In the genomic region with DNA sequence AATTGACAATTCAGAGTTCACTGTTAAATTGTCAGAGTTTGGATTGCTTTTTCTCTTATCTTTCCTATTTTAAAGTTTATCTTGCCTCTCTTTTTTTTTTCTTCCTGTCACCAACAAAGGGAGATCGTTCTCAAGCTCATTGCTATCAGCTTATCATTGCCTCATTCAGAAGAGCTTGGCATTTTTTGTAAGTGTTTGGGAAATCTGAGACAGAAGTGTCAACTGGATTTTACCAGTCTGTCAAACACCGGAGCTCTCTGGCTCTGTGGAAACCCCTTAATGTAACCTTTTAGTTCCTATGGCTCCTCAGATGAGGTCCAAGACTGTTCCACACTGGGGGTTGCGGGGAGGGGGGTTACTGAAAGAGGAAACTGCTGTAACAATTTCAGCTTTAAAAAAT, we compare ENCODE assay signal across 16 cellular contexts.
"Had no signal": no experiment of that assay in that cellular context is flagged by ENCODE, and none has a peak within 500 bp of the region (broad histone marks: within the 10 kb centered on the region; RNA-seq: fewer than 3 reads in every experiment).

No MANE protein-coding gene starts in this region.

- H3K4me1 ChIP-seq: breast epithelium had no signal

- DNase-seq: activated CD4-positive, alpha-beta T cell treated with anti-CD3 and anti-CD28 coated beads for 4 hours; activated CD8-positive, alpha-beta memory T cell treated with anti-CD3 and anti-CD28 coated beads, Interleukin-2, amount 50 U/mL, for 4 hours; activated CD8-positive, alpha-beta T cell treated with anti-CD3 and anti-CD28 coated beads for 36 hours; activated naive CD4-positive, alpha-beta T cell; activated T-cell treated with anti-CD3 and anti-CD28 coated beads, Interleukin-2, amount 50 U/mL, for 72 hours; aorta; MM.1S; NCI-H1105; NCI-H1436; NCI-H1694 treated with DMSO at 0.1 percent for 48 hours; NCI-H2029 treated with DMSO at 0.1 percent for 48 hours; NCI-H524; PC-3; SW 1271 had no signal

- H3K36me3 ChIP-seq: breast epithelium had no signal

- H3K9me3 ChIP-seq: breast epithelium had no signal

- H3K4me3 ChIP-seq: breast epithelium, SK-N-MC had no signal

- H3K27ac ChIP-seq: breast epithelium, SK-N-MC had no signal

- H3K27me3 ChIP-seq: breast epithelium had no signal
